ENCODE assay signal across 1 cellular context in the genomic region with DNA sequence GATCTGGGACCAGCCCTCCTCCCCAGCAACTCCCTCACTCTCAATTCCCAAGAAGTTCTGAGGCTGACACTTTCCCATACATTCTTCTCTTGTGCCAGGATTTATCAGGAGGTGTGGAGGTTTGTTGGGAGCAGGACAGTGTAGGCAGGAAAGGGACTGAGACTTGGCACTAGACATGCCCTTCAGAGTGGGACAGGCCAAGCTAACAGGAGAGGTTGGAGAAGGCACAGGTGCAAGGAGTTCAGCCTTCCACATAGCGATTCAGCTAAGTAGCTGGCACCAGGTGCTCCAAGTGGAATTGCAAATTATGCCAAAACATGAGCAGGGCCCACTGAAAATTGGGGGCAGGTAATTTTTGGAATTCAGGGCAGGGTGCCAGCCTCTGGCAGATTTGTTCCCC.
TF ChIP-seq lines count a peak whose summit lies in the region.

No MANE protein-coding gene starts in this region.

TF ChIP-seq in IMR-90, 13 proteins besides CTCF, POLR2A, EP300 and RAD21 (continued from another document):
- TF ChIP-seq, protein P1, sequence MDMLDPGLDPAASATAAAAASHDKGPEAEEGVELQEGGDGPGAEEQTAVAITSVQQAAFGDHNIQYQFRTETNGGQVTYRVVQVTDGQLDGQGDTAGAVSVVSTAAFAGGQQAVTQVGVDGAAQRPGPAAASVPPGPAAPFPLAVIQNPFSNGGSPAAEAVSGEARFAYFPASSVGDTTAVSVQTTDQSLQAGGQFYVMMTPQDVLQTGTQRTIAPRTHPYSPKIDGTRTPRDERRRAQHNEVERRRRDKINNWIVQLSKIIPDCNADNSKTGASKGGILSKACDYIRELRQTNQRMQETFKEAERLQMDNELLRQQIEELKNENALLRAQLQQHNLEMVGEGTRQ (IDR thresholded peaks at IDR 0.05; ENCODE audit: low read depth, low read length), result no peak
- TF ChIP-seq CEBPB (IDR thresholded peaks at IDR 0.05; ENCODE audit: low read depth, low read length) (no peak), RCOR1 (IDR thresholded peaks at IDR 0.05; ENCODE audit: insufficient replicate concordance, low read length) (no peak), CHD1 (IDR thresholded peaks at IDR 0.05; ENCODE audit: low read depth, low read length) (no peak), MXI1 (IDR thresholded peaks at IDR 0.05; ENCODE audit: borderline replicate concordance, low read depth, low read length) (no peak)
TF ChIP-seq in IMR-90: peak in this region for 0.
